Comparison of ENCODE assay signal across 9 cellular contexts in the genomic region with DNA sequence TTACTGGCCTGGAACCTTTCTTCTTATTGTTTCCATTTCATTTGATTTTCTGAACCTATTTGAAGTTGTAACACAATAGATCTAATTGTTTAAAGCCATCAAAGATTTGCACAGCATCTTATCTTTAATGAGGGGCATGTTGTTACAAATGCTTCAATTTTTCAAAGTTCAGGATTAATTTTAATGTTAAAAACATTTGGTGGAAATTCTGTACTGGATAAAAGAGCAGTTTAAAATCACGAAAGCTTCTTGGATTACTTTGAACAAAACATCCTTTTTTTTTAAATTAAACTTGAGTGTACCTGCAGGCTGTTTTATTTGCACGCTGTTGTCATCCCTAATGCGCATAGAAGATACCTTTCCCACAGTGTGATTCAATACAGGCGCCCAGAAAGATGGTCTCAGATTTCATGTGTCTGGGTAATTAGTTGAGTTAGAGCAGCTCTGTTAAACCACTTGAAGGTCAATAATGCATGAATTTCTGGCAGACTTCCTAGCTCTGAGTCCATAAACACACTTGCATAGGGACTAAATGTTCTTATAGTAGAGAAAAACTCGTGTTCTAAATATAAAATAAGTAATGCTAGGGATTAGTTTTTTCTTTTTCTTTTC. TPM values are rescaled to one million over a fixed set of nuclear protein-coding genes. Genes with fewer than 3 reads are reported as not detected.
A peak's percentile ranks its signal among the peaks of the same experiment; 100 is the strongest.
DNase-seq lines count a peak whose midpoint lies in the region; ATAC-seq, FAIRE-seq and TF ChIP-seq lines count a peak whose summit lies in the region.
"Had no signal": no experiment of that assay in that cellular context is flagged by ENCODE, and none has a peak within 500 bp of the region (broad histone marks: within the 10 kb centered on the region; RNA-seq: fewer than 3 reads in every experiment).

No MANE protein-coding gene starts in this region.

- peak; percentile 51 for FAIRE-seq in kidney (lab: Jason Lieb, UNC)
- FAIRE-seq: A549 had no signal

- TF ChIP-seq RAD21 in SK-N-SH (IDR thresholded peaks at IDR 0.05; ENCODE audit: low read length) = no peak

- TF ChIP-seq CTCF in right atrium auricular region (IDR thresholded peaks at IDR 0.05) = no peak
- TF ChIP-seq CTCF in SK-N-SH (IDR thresholded peaks at IDR 0.05) = no peak
- no peak for TF ChIP-seq CTCF in kidney (IDR thresholded peaks at IDR 0.05; ENCODE audit: borderline replicate concordance, extremely low read depth, insufficient read depth)
- TF ChIP-seq CTCF in OCI-LY7 (conservative IDR thresholded peaks at IDR 0.05; ENCODE audit: low read length) = no peak

- H3K9me2 ChIP-seq in SK-N-SH = no peaks in the 10 kb centered on the region
- no peaks in the 10 kb centered on the region for H3K9me2 ChIP-seq in OCI-LY7 (ENCODE audit: insufficient read depth, low read length)

- no peaks in the 10 kb centered on the region for H4K20me1 ChIP-seq in SK-N-SH (ENCODE audit: insufficient read depth)
- H4K20me1 ChIP-seq in OCI-LY7 (ENCODE audit: insufficient read depth, low read length) = no peaks in the 10 kb centered on the region

- H3K27ac ChIP-seq in right atrium auricular region (no peak overlapping the region), SK-N-SH (ENCODE audit: low read depth in 2 of 2, low read length in 1 of 2) (peak overlapping the region; percentile 75 to 83), kidney (ENCODE audit: low read depth in 2 of 2, low read length in 2 of 2) (no peak overlapping the region), OCI-LY7 (ENCODE audit: low read depth, low read length, poor library complexity, severe bottlenecking) (no peak overlapping the region)
- H3K27ac ChIP-seq: A549 had no signal

- 9% methylated on average over 5 of the region's 5 CpGs for whole genome bisulfite sequencing in SK-N-SH (ENCODE audit: low lambda C conversion rate)

- H3K9me3 ChIP-seq in right atrium auricular region (no peaks in the 10 kb centered on the region), SK-N-SH (no peaks in the 10 kb centered on the region), kidney (ENCODE audit: control insufficient read depth in 1 of 2, low read length in 2 of 2) (no peaks in the 10 kb centered on the region), OCI-LY7 (ENCODE audit: low read length) (no peaks in the 10 kb centered on the region)

- peak overlapping the region; percentile 10; the same call in 1 of the 2 replicates for H3K9ac ChIP-seq in SK-N-SH
- no peak overlapping the region for H3K9ac ChIP-seq in kidney (ENCODE audit: low read length in 2 of 2)

- no peaks in the 10 kb centered on the region for H3K79me2 ChIP-seq in SK-N-SH (ENCODE audit: insufficient read depth)
- H3K79me2 ChIP-seq in OCI-LY7 (ENCODE audit: insufficient read depth, low read depth, low read length) = no peaks in the 10 kb centered on the region

- peaks cover 14% of the 10 kb centered on the region for H3F3A ChIP-seq in SK-N-SH (replicated peaks; ENCODE audit: insufficient read depth)

- peak; percentile 74 for ATAC-seq in Right ventricle myocardium inferior
- ATAC-seq in HG02852 (IDR thresholded peaks at IDR 0.05; ENCODE audit: unreplicated experiment) = no peak

- peak in 1 of 2 experiments; percentile 74; a peak in 2 of 4 replicates for TF ChIP-seq EP300 in SK-N-SH (IDR thresholded peaks at IDR 0.05; ENCODE audit: borderline replicate concordance in 1 of 2, low read depth in 1 of 2, low read length in 1 of 2)

- no TSS peak for BruUV-seq in OCI-LY7 (replicated peaks; lab: Mats Ljungman, UMichigan)

- CTCF ChIA-PET in SK-N-SH (lab: Yijun Ruan, JAX) (interaction anchor here (1.5 kb wide), 1 partner anchor 44 kb away, joined by 3 read pairs; a partner anchor contains a TSS), OCI-LY7 (lab: Charles Lee; ENCODE audit: unreplicated experiment) (no interaction called here)

- POLR2A ChIA-PET in SK-N-SH (lab: Yijun Ruan, JAX) (no interaction called here), OCI-LY7 (lab: Charles Lee) (no interaction called here)

- H3K36me3 ChIP-seq in right atrium auricular region (no peaks in the 10 kb centered on the region), SK-N-SH (replicated peaks in 1 of 2; ENCODE audit: control insufficient read depth in 1 of 2, insufficient read depth in 2 of 2, low read length in 1 of 2) (no peaks in the 10 kb centered on the region), kidney (ENCODE audit: control insufficient read depth in 1 of 2, insufficient read depth in 2 of 2, low read length in 2 of 2) (no peaks in the 10 kb centered on the region), OCI-LY7 (ENCODE audit: insufficient read depth, low read length) (no peaks in the 10 kb centered on the region)

- DNase-seq in Right ventricle myocardium inferior (ENCODE audit: missing footprints) (no peak), right atrium auricular region (ENCODE audit: low spot score) (no peak), SK-N-SH (peak; percentile 62), kidney (no peak), OCI-LY7 (ENCODE audit: low spot score) (no peak), OCI-M1 (lab: John Stamatoyannopoulos, UW) (no peak), head of caudate nucleus (no peak)

- peak overlapping the region; percentile 46; the same call in 1 of the 2 replicates for H3K4me2 ChIP-seq in SK-N-SH
- H3K4me2 ChIP-seq in OCI-LY7 (ENCODE audit: low read length) = no peak overlapping the region

- H3K4me3 ChIP-seq in right atrium auricular region (no peak overlapping the region), SK-N-SH (ENCODE audit: low read depth in 2 of 2, low read length in 1 of 2) (no peak overlapping the region), kidney (ENCODE audit: low read length in 2 of 2) (no peak overlapping the region), OCI-LY7 (ENCODE audit: low read depth, low read length, poor library complexity, severe bottlenecking) (no peak overlapping the region)
- H3K4me3 ChIP-seq: A549 had no signal

- intact Hi-C loops in Right ventricle myocardium inferior (cut with DNase I) = no loop called here
- intact Hi-C loops in kidney (cut with DNase I) = no loop called here
- intact Hi-C loops in OCI-LY7 (cut with micrococcal nuclease; ENCODE audit: unreplicated experiment) = no loop called here
- intact Hi-C loops in head of caudate nucleus (cut with DNase I) = no loop called here

- no peaks in the 10 kb centered on the region for H3K4me1 ChIP-seq in right atrium auricular region
- peaks cover 16 to 26% of the 10 kb centered on the region in 2 experiments; a peak in 3 of 4 replicates for H3K4me1 ChIP-seq in SK-N-SH (ENCODE audit: control insufficient read depth in 1 of 2, insufficient read depth in 2 of 2, low read depth in 1 of 2, low read length in 1 of 2)
- peaks cover 0 to 13% of the 10 kb centered on the region in 2 donors for H3K4me1 ChIP-seq in kidney (ENCODE audit: control insufficient read depth in 1 of 2, insufficient read depth in 1 of 2, low read depth in 1 of 2, low read length in 2 of 2)
- no peaks in the 10 kb centered on the region for H3K4me1 ChIP-seq in OCI-LY7 (ENCODE audit: insufficient read depth, low read length, poor library complexity, severe bottlenecking)

- H3K27me3 ChIP-seq in right atrium auricular region = no peaks in the 10 kb centered on the region
- H3K27me3 ChIP-seq in SK-N-SH (ENCODE audit: insufficient read depth) = no peaks in the 10 kb centered on the region

- H2AFZ ChIP-seq in SK-N-SH (ENCODE audit: low read depth) (peak overlapping the region; percentile 61), OCI-LY7 (ENCODE audit: low read length) (no peak overlapping the region)

TF ChIP-seq in SK-N-SH, 30 proteins besides CTCF, POLR2A, EP300 and RAD21 (continues in another document):
- peak; percentile 80 for TF ChIP-seq TCF12 (IDR thresholded peaks at IDR 0.05)
- TF ChIP-seq MXI1 (IDR thresholded peaks at IDR 0.05; ENCODE audit: low read depth, low read length) = peak; percentile 28; the same call in 1 of the 2 replicates
- no peak for TF ChIP-seq TAF1 (IDR thresholded peaks at IDR 0.05; ENCODE audit: borderline replicate concordance, low read depth, low read length)
- TF ChIP-seq, protein P1, sequence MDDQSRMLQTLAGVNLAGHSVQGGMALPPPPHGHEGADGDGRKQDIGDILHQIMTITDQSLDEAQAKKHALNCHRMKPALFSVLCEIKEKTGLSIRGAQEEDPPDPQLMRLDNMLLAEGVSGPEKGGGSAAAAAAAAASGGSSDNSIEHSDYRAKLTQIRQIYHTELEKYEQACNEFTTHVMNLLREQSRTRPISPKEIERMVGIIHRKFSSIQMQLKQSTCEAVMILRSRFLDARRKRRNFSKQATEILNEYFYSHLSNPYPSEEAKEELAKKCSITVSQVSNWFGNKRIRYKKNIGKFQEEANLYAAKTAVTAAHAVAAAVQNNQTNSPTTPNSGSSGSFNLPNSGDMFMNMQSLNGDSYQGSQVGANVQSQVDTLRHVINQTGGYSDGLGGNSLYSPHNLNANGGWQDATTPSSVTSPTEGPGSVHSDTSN (IDR thresholded peaks at IDR 0.05) = peak; percentile 43
- TF ChIP-seq JUND (IDR thresholded peaks at IDR 0.05) = no peak

RNA-seq across cellular contexts. Expression of a gene that starts 29.3 kb away (rescaled TPM):
- 21.5 TPM for total RNA-seq in Right ventricle myocardium inferior
- 10 to 100 TPM; 18.9 to 22.3 TPM for total RNA-seq in right atrium auricular region
- 33.5 and 40.7 TPM in 2 replicates for polyA plus RNA-seq in SK-N-SH (2012; rRNA removed)
- polyA plus RNA-seq in SK-N-SH (2012; cell fraction: cytosol; rRNA removed) = 49.8 and 54.0 TPM in 2 replicates
- polyA plus RNA-seq in SK-N-SH (2012; cell fraction: nucleus; rRNA removed) = 19.2 and 28.8 TPM in 2 replicates
- 33.1 TPM for total RNA-seq in kidney
- polyA plus RNA-seq in kidney (ENCODE audit: insufficient read depth, low read depth, low replicate concordance) = 24.0 TPM
- total RNA-seq in OCI-LY7 (2014; rRNA removed; shearing (Covaris generic)) = 29.0 and 31.1 TPM in 2 replicates
- 49.1 and 51.3 TPM in 2 replicates for total RNA-seq in OCI-LY7 (2022)

RNA-seq across cellular contexts. Expression of a gene that starts 44.5 kb away (rescaled TPM):
- total RNA-seq in Right ventricle myocardium inferior (0.41 TPM), right atrium auricular region (under 1 TPM; 0.26 to 0.47 TPM), kidney (1.5 TPM), OCI-LY7 (2022) (2.5 and 2.6 TPM in 2 replicates)
- polyA plus RNA-seq in SK-N-SH (2012; rRNA removed) (0.13 and 0.21 TPM in 2 replicates), kidney (ENCODE audit: insufficient read depth, low read depth, low replicate concordance) (1.5 TPM)
- 0.30 TPM in 2 replicates for polyA plus RNA-seq in SK-N-SH (2012; cell fraction: cytosol; rRNA removed)
- 0.13 and 0.23 TPM in 2 replicates for polyA plus RNA-seq in SK-N-SH (2012; cell fraction: nucleus; rRNA removed)
- 2.8 and 3.6 TPM in 2 replicates for total RNA-seq in OCI-LY7 (2014; rRNA removed; shearing (Covaris generic))

Comparison
In these comparisons a context has a peak if more than half of its experiments do, and no peak if none do; other contexts are left out.
1. H3K27ac ChIP-seq: peak in SK-N-SH (2 of 2); none in right atrium auricular region (0 of 2), kidney (0 of 2) and OCI-LY7 (single experiment).